8 cellular contexts compared by ENCODE assay signal in genomic region chr2:134375935-134376334, GRCh38.
DNase-seq lines count a peak whose midpoint lies in the region; TF ChIP-seq lines count a peak whose summit lies in the region.
"Had no signal": no experiment of that assay in that cellular context is flagged by ENCODE, and none has a peak within 500 bp of the region (broad histone marks: within the 10 kb centered on the region; RNA-seq: fewer than 3 reads in every experiment).

No MANE protein-coding gene starts in this region.

- 72% methylated on average over 3 of the region's 3 CpGs for WGBS in mammary epithelial cell (ENCODE audit: low coverage, missing lambda C conversion rate)

- no peak overlapping the region for H3K4me3 ChIP-seq in mammary epithelial cell (replicated peaks in 1 of 3; ENCODE audit: insufficient read depth in 1 of 3, low read depth in 2 of 3, low read length in 3 of 3)
- no peak overlapping the region for H3K4me3 ChIP-seq in tibial artery
- H3K4me3 ChIP-seq: HAP-1 had no signal

- dilution Hi-C loops in mammary epithelial cell (cut with HindIII; ENCODE audit: low sequenced_read_pairs): no loop called here

- no peaks in the 10 kb centered on the region for H3K36me3 ChIP-seq in mammary epithelial cell (ENCODE audit: insufficient read depth, low read length)
- no peaks in the 10 kb centered on the region for H3K36me3 ChIP-seq in tibial artery
- H3K36me3 ChIP-seq: HAP-1 had no signal

- H3K27me3 ChIP-seq in mammary epithelial cell (ENCODE audit: insufficient read depth, low read length): no peaks in the 10 kb centered on the region
- no peaks in the 10 kb centered on the region for H3K27me3 ChIP-seq in tibial artery

- TF ChIP-seq CTCF in mammary epithelial cell (conservative IDR thresholded peaks at IDR 0.05 in 1 of 2, IDR thresholded peaks at IDR 0.05 in 1 of 2; ENCODE audit: extremely low read depth in 1 of 2, insufficient read depth in 1 of 2, low read depth in 1 of 2, low read length in 2 of 2) (peak; percentile 41 to 65), tibial artery (IDR thresholded peaks at IDR 0.05) (peak; percentile 51 to 60)

- no peak overlapping the region for H3K9ac ChIP-seq in mammary epithelial cell (ENCODE audit: insufficient read depth, low read length)

- H3K9me3 ChIP-seq in mammary epithelial cell (replicated peaks; ENCODE audit: insufficient read depth, low read length): no peaks in the 10 kb centered on the region
- no peaks in the 10 kb centered on the region for H3K9me3 ChIP-seq in tibial artery
- H3K9me3 ChIP-seq: HAP-1 had no signal

- H3K27ac ChIP-seq in mammary epithelial cell (ENCODE audit: insufficient read depth, low read depth, low read length): no peak overlapping the region
- no peak overlapping the region for H3K27ac ChIP-seq in tibial artery

- intact Hi-C loops in mammary epithelial cell (cut with micrococcal nuclease): loop anchor here (1.0 kb wide), 2 partner anchors 36 to 74 kb away; no protein-coding TSS in a partner anchor
- intact Hi-C loops in tibial artery (cut with DNase I; ENCODE audit: low total_unique reads): loop anchor here (5.0 kb wide), 1 partner anchor 36 kb away; no protein-coding TSS in a partner anchor

- no TSS peak for BruUV-seq in mammary epithelial cell (replicated peaks; lab: Mats Ljungman, UMichigan)

- H4K20me1 ChIP-seq in mammary epithelial cell (ENCODE audit: insufficient read depth, low read length): no peaks in the 10 kb centered on the region

- no peak overlapping the region for H3K4me2 ChIP-seq in mammary epithelial cell (ENCODE audit: insufficient read depth, low read depth, low read length)

- H3K79me2 ChIP-seq in mammary epithelial cell (ENCODE audit: insufficient read depth, low read length): no peaks in the 10 kb centered on the region

- DNase-seq in NCI-H1092 treated with DMSO at 0.1 percent for 48 hours (lab: John Stamatoyannopoulos, UW): peak; percentile 26
- DNase-seq in mammary epithelial cell: no peak
- peak; percentile 23 for DNase-seq in kidney tubule cell (ENCODE audit: low spot score)
- DNase-seq in tibial artery: no peak
- no peak for DNase-seq in ecto neural progenitor cell (ENCODE audit: low spot score)
- no peak for DNase-seq in DMS79 (lab: John Stamatoyannopoulos, UW)
- DNase-seq in NCI-H1105 (lab: John Stamatoyannopoulos, UW): no peak

- in situ Hi-C loops in mammary epithelial cell (cut with MboI; ENCODE audit: low sequenced_read_pairs in 2 of 2): no loop called here

- H2AFZ ChIP-seq in mammary epithelial cell (ENCODE audit: low read depth, low read length): no peak overlapping the region

- CTCF ChIA-PET in mammary epithelial cell (lab: Charles Lee; ENCODE audit: low non-redundant PET): interaction anchor here (0.7 to 1.2 kb wide), 2 partner anchors 36 to 37 kb away, joined by 3 to 13 read pairs; no protein-coding TSS in a partner anchor

- H3K4me1 ChIP-seq in mammary epithelial cell (ENCODE audit: insufficient read depth, low read length): peaks cover 39% of the 10 kb centered on the region
- peaks cover 0 to 27% (median 13%) of the 10 kb centered on the region in 4 donors for H3K4me1 ChIP-seq in tibial artery
- H3K4me1 ChIP-seq: HAP-1 had no signal

Comparison
In these comparisons a context has a peak if more than half of its experiments do, and no peak if none do; other contexts are left out.
1. DNase-seq: peak in NCI-H1092 treated with DMSO at 0.1 percent for 48 hours (single experiment) and kidney tubule cell (single experiment); none in mammary epithelial cell (single experiment), tibial artery (0 of 2), ecto neural progenitor cell (single experiment), DMS79 (single experiment) and NCI-H1105 (single experiment).